8 cellular contexts compared by ENCODE assay signal in the genomic region with DNA sequence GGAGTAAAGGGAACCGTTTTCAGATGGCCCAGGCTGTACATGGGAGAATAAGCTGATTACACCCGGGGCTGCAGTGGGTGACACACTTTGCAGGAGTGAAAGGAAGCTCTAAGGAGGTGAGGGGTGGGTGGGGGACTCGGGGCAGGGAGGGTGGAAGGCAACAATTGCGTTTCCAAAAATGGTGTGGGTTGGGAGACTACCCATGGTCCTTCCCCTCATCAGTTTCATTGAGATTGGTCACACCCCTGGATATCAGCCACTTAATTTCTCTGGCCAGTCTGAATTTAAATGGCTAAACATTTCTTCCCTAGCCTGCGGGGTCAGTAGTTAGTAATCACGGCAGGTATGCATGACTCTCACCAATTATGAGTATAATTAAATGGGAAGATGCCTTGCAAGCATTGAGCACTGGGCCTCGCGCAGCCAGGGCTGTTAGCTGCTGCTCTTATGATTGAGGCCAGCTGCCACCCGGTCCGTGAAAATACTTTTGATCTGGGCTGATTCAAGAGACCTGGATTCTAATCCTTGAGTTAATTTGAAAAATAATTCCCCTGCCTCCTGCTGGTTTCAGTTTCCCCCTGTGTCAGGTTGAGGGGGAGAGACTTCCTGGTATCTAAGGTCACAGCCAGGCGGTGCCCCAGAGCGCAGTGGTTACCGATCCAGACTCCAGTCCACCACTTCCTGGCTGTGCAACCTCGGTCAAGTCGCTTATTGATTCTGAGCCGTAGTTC. TPM values are rescaled to one million over a fixed set of nuclear protein-coding genes. Genes with fewer than 3 reads are reported as not detected.
DNase-seq lines count a peak whose midpoint lies in the region; ATAC-seq, FAIRE-seq and TF ChIP-seq lines count a peak whose summit lies in the region.

No MANE protein-coding gene starts in this region.

- in situ Hi-C loops in GM13976 (cut with MboI; ENCODE audit: low sequenced_read_pairs, unreplicated experiment) = no loop called here

- H3K27ac Mint-ChIP-seq in activated naive CD4-positive, alpha-beta T cell treated with anti-CD3 and anti-CD28 coated beads, Interleukin-2, amount 10 ng/mL, durations not matched to agents 7 days and 5 days = peak overlapping the region; percentile 78

- DNase-seq in GM13976 (ENCODE audit: low spot score) (peak; percentile 64), NCI-H69 (lab: John Stamatoyannopoulos, UW) (peak; percentile 91), spleen (peak; percentile 92), islet precursor cell (no peak), globus pallidus (ENCODE audit: low spot score) (no peak), H54 (ENCODE audit: insufficient read length, low spot score) (no peak)
- DNase-seq in activated naive CD4-positive, alpha-beta T cell treated with anti-CD3 and anti-CD28 coated beads, Interleukin-2, amount 10 ng/mL, durations not matched to agents 7 days and 5 days = peak; percentile 74

- H3K27me3 Mint-ChIP-seq in activated naive CD4-positive, alpha-beta T cell treated with anti-CD3 and anti-CD28 coated beads, Interleukin-2, amount 10 ng/mL, durations not matched to agents 7 days and 5 days = no peaks in the 10 kb centered on the region

- CTCF ChIA-PET in activated naive CD4-positive, alpha-beta T cell treated with anti-CD3 and anti-CD28 coated beads, Interleukin-2, amount 10 ng/mL, durations not matched to agents 7 days and 5 days (lab: Charles Lee) = interaction anchor here (0.7 to 2.1 kb wide), 7 partner anchors 21 to 222 kb away, joined by 3 to 7 read pairs (median 5); partner anchors contain the start of gene SLC6A6

- intact Hi-C loops in spleen (cut with DNase I; ENCODE audit: low total_unique reads) = no loop called here

- H3K36me3 Mint-ChIP-seq in activated naive CD4-positive, alpha-beta T cell treated with anti-CD3 and anti-CD28 coated beads, Interleukin-2, amount 10 ng/mL, durations not matched to agents 7 days and 5 days = peaks cover 6% of the 10 kb centered on the region

- TF ChIP-seq CTCF in GM13976 (IDR thresholded peaks at IDR 0.05; ENCODE audit: borderline replicate concordance, control extremely low read depth, extremely low read depth, insufficient read depth, missing control alignments) (no peak), spleen (IDR thresholded peaks at IDR 0.05 in 8 of 11, conservative IDR thresholded peaks at IDR 0.05 in 3 of 11) (peak; percentile 15 to 69 (median 51))

- 24 to 37% (median 29%) methylated on average over 16 of the region's 16 CpGs for WGBS in spleen, 5 donors

- no peaks in the 10 kb centered on the region for H3K9me3 ChIP-seq in spleen

- no peak for FAIRE-seq in H54 (lab: Jason Lieb, UNC)

- H3K4me1 ChIP-seq in spleen = peaks cover 64 to 97% (median 87%) of the 10 kb centered on the region in 6 donors

- H3K4me1 Mint-ChIP-seq in activated naive CD4-positive, alpha-beta T cell treated with anti-CD3 and anti-CD28 coated beads, Interleukin-2, amount 10 ng/mL, durations not matched to agents 7 days and 5 days = peaks cover 80% of the 10 kb centered on the region

- peak overlapping the region in 1 of 8 donors; percentile 40 for H3K4me3 ChIP-seq in spleen

- TF ChIP-seq POLR2A in spleen (IDR thresholded peaks at IDR 0.05) = no peak
- no peak for TF ChIP-seq POLR2A in H54 (IDR thresholded peaks at IDR 0.05; ENCODE audit: low read depth, low read length)

- H3K9me3 Mint-ChIP-seq in activated naive CD4-positive, alpha-beta T cell treated with anti-CD3 and anti-CD28 coated beads, Interleukin-2, amount 10 ng/mL, durations not matched to agents 7 days and 5 days = no peaks in the 10 kb centered on the region

- H3K36me3 ChIP-seq in spleen = peaks cover 0 to 59% (median 0%) of the 10 kb centered on the region in 6 donors

- peak overlapping the region; percentile 51 for H3K4me3 Mint-ChIP-seq in activated naive CD4-positive, alpha-beta T cell treated with anti-CD3 and anti-CD28 coated beads, Interleukin-2, amount 10 ng/mL, durations not matched to agents 7 days and 5 days

- no peaks in the 10 kb centered on the region for H3K27me3 ChIP-seq in spleen (replicated peaks in 1 of 7)

- ATAC-seq in GM21717 (IDR thresholded peaks at IDR 0.05; ENCODE audit: unreplicated experiment) = peak; percentile 49

- H3K27ac ChIP-seq in spleen = peak overlapping the region; percentile 52 to 99 (median 86)

RNA-seq across cellular contexts. Expression of gene SLC6A6, which starts 23.3 kb away (rescaled TPM):
- 100 to 1,000 TPM in 6 of 7 donors, 10 to 100 TPM in 1; 75.4 to 150 (median 128) TPM for total RNA-seq in spleen
- 10 to 100 TPM in 1 of 3 donors, 1 to 10 TPM in 2; 3.4 to 14.2 (median 3.9) TPM for polyA plus RNA-seq in spleen

Comparison
In these comparisons a context has a peak if more than half of its experiments do, and no peak if none do; other contexts are left out.
1. DNase-seq: peak in GM13976 (single experiment), NCI-H69 (single experiment), activated naive CD4-positive, alpha-beta T cell treated with anti-CD3 and anti-CD28 coated beads, Interleukin-2, amount 10 ng/mL, durations not matched to agents 7 days and 5 days (single experiment) and spleen (single experiment); none in islet precursor cell (single experiment), globus pallidus (single experiment) and H54 (single experiment).